20 cellular contexts compared by ENCODE assay signal in the genomic region with DNA sequence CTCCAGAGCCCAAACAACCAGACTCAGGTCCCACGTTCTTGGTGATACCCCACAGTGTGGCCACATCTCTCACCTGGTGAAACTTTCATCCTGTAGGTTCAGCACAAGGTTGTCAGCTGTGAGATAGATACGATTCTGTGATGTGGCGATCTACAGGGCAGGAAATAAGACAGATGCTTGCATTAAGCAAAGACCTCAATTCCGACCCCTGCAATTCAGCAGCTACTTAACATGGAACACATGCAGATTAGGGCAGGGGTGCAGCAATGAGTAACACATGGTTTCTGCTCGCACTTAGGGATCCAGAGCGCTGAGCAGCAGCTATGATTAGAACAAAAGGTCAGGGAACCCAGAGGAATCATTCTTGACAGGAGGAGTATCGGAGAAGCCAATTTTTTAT. TPM values are rescaled to one million over a fixed set of nuclear protein-coding genes. Genes with fewer than 3 reads are reported as not detected.
DNase-seq lines count a peak whose midpoint lies in the region; ATAC-seq and TF ChIP-seq lines count a peak whose summit lies in the region.
"Had no signal": no experiment of that assay in that cellular context is flagged by ENCODE, and none has a peak within 500 bp of the region (broad histone marks: within the 10 kb centered on the region; RNA-seq: fewer than 3 reads in every experiment).

No MANE protein-coding gene starts in this region.

- no peak for DNase-seq in CD4-positive, alpha-beta T cell
- DNase-seq in Jurkat, Clone E6-1 (ENCODE audit: low read depth, low spot score): peak; percentile 85
- no peak for DNase-seq in activated naive CD4-positive, alpha-beta T cell treated with anti-CD3 and anti-CD28 coated beads, Interleukin-2, amount 50 U/mL, for 72 hours (ENCODE audit: low spot score in 2 of 2)
- no peak for DNase-seq in naive thymus-derived CD4-positive, alpha-beta T cell
- DNase-seq in mucosa of descending colon (no peak), head of caudate nucleus (no peak), inferior parietal cortex (ENCODE audit: extremely low spot score) (no peak)
- DNase-seq: amygdala; CD4-positive, CD25-positive, alpha-beta regulatory T cell; H9; mesenchymal stem cell; NCI-H1105 treated with DMSO at 0.1 percent for 48 hours; NCI-H226 had no signal

- H3K4me1 ChIP-seq in naive thymus-derived CD4-positive, alpha-beta T cell (ENCODE audit: control insufficient read depth in 2 of 2, insufficient read depth in 2 of 2, low read length in 2 of 2): peaks cover 34 to 48% of the 10 kb centered on the region in 2 donors
- peaks cover 30% of the 10 kb centered on the region for H3K4me1 ChIP-seq in mucosa of descending colon (ENCODE audit: low read depth)

- H3K27me3 ChIP-seq in CD4-positive, alpha-beta T cell (ENCODE audit: control insufficient read depth, insufficient read depth, low read length): no peaks in the 10 kb centered on the region
- H3K27me3 ChIP-seq in naive thymus-derived CD4-positive, alpha-beta T cell (ENCODE audit: control insufficient read depth in 2 of 2, insufficient read depth in 2 of 2, low read length in 2 of 2): no peaks in the 10 kb centered on the region
- H3K27me3 ChIP-seq: pancreas had no signal

- no peaks in the 10 kb centered on the region for H3K9me3 ChIP-seq in CD4-positive, alpha-beta T cell (ENCODE audit: control insufficient read depth, low read length)
- no peaks in the 10 kb centered on the region for H3K9me3 ChIP-seq in naive thymus-derived CD4-positive, alpha-beta T cell (ENCODE audit: control insufficient read depth in 2 of 3, low read length in 3 of 3)
- no peaks in the 10 kb centered on the region for H3K9me3 ChIP-seq in mucosa of descending colon
- H3K9me3 ChIP-seq: pancreas had no signal

- peaks cover 62% of the 10 kb centered on the region for H3K36me3 Mint-ChIP-seq in CD4-positive, alpha-beta T cell (ENCODE audit: low read depth)
- H3K36me3 Mint-ChIP-seq in activated naive CD4-positive, alpha-beta T cell treated with anti-CD3 and anti-CD28 coated beads, Interleukin-2, amount 50 U/mL, for 72 hours: peaks cover 43 to 46% of the 10 kb centered on the region in 2 donors
- H3K36me3 Mint-ChIP-seq in naive thymus-derived CD4-positive, alpha-beta T cell: peaks cover 8 to 26% (median 17%) of the 10 kb centered on the region in 5 donors

- POLR2A ChIA-PET in CD4-positive, alpha-beta T cell (lab: Charles Lee): interaction anchor here (0.7 to 16.4 kb wide), 3 partner anchors 19 to 41 kb away, joined by 3 to 963 read pairs (median 3); partner anchors contain the start of genes C12orf57, PTPN6 and RNU7-1
- POLR2A ChIA-PET in naive thymus-derived CD4-positive, alpha-beta T cell (lab: Charles Lee): interaction anchor here (0.7 to 13.5 kb wide), 9 partner anchors 10 to 142 kb away, joined by 3 to 1270 read pairs (median 3); partner anchors contain the start of genes C12orf57, PTPN6, RNU7-1 and SPSB2

- H3K4me3 Mint-ChIP-seq in CD4-positive, alpha-beta T cell: peak overlapping the region; percentile 73
- H3K4me3 Mint-ChIP-seq in naive thymus-derived CD4-positive, alpha-beta T cell: peak overlapping the region in 1 of 10 donors; percentile 51

- peaks cover 53% of the 10 kb centered on the region for H3K4me1 Mint-ChIP-seq in CD4-positive, alpha-beta T cell (ENCODE audit: low read depth)
- H3K4me1 Mint-ChIP-seq in naive thymus-derived CD4-positive, alpha-beta T cell: peaks cover 29 to 54% (median 50%) of the 10 kb centered on the region in 7 donors

- H3K27ac Mint-ChIP-seq in CD4-positive, alpha-beta T cell: peak overlapping the region; percentile 58
- H3K27ac Mint-ChIP-seq in activated naive CD4-positive, alpha-beta T cell treated with anti-CD3 and anti-CD28 coated beads, Interleukin-2, amount 50 U/mL, for 72 hours: peak overlapping the region; percentile 89 to 93
- peak overlapping the region in 5 of 9 donors; percentile 55 to 95 (median 66) for H3K27ac Mint-ChIP-seq in naive thymus-derived CD4-positive, alpha-beta T cell

- no peak for TF ChIP-seq CTCF in CD4-positive, alpha-beta T cell (IDR thresholded peaks at IDR 0.05)
- TF ChIP-seq CTCF in mucosa of descending colon (IDR thresholded peaks at IDR 0.05): no peak

- CTCF ChIA-PET in CD4-positive, alpha-beta T cell (lab: Charles Lee): interaction anchor here (1.1 to 13.3 kb wide), 5 partner anchors 10 to 75 kb away, joined by 3 to 324 read pairs (median 4); partner anchors contain the start of genes C12orf57, PTPN6 and RNU7-1
- CTCF ChIA-PET in naive thymus-derived CD4-positive, alpha-beta T cell (lab: Charles Lee): interaction anchor here (0.7 to 11.1 kb wide), 8 partner anchors 19 to 147 kb away, joined by 3 to 460 read pairs (median 7); partner anchors contain the start of genes C12orf57, PTPN6, RNU7-1 and SPSB2

- intact Hi-C loops in CD4-positive, alpha-beta T cell (cut with DNase I, micrococcal nuclease): no loop called here
- intact Hi-C loops in naive thymus-derived CD4-positive, alpha-beta T cell (cut with micrococcal nuclease): no loop called here
- intact Hi-C loops in mucosa of descending colon (cut with DNase I, micrococcal nuclease): no loop called here
- intact Hi-C loops in head of caudate nucleus (cut with DNase I): no loop called here

- no peak overlapping the region for H3K27ac ChIP-seq in CD4-positive, alpha-beta T cell (ENCODE audit: low read depth, low read length)
- no peak overlapping the region for H3K27ac ChIP-seq in naive thymus-derived CD4-positive, alpha-beta T cell (ENCODE audit: low read depth, low read length)

- H3K36me3 ChIP-seq in naive thymus-derived CD4-positive, alpha-beta T cell (ENCODE audit: control insufficient read depth in 2 of 3, insufficient read depth in 3 of 3, low read length in 3 of 3): peaks cover 18 to 43% (median 26%) of the 10 kb centered on the region in 3 experiments
- no peaks in the 10 kb centered on the region for H3K36me3 ChIP-seq in mucosa of descending colon (ENCODE audit: low read depth)

- no peaks in the 10 kb centered on the region for H3K9me3 Mint-ChIP-seq in CD4-positive, alpha-beta T cell
- no peaks in the 10 kb centered on the region for H3K9me3 Mint-ChIP-seq in activated naive CD4-positive, alpha-beta T cell treated with anti-CD3 and anti-CD28 coated beads, Interleukin-2, amount 50 U/mL, for 72 hours
- H3K9me3 Mint-ChIP-seq in naive thymus-derived CD4-positive, alpha-beta T cell: no peaks in the 10 kb centered on the region
- H3K9me3 Mint-ChIP-seq: CD4-positive, CD25-positive, alpha-beta regulatory T cell; H9 had no signal

- no peaks in the 10 kb centered on the region for H3K27me3 Mint-ChIP-seq in CD4-positive, alpha-beta T cell
- no peaks in the 10 kb centered on the region for H3K27me3 Mint-ChIP-seq in naive thymus-derived CD4-positive, alpha-beta T cell
- H3K27me3 Mint-ChIP-seq: CD4-positive, CD25-positive, alpha-beta regulatory T cell had no signal

- no peak for ATAC-seq in CD4-positive, alpha-beta T cell (ENCODE audit: poor library complexity)
- ATAC-seq in activated naive CD4-positive, alpha-beta T cell treated with anti-CD3 and anti-CD28 coated beads, Interleukin-2, amount 50 U/mL, for 72 hours: no peak
- no peak for ATAC-seq in naive thymus-derived CD4-positive, alpha-beta T cell
- ATAC-seq in mucosa of descending colon: no peak
- no peak for ATAC-seq in GM21447 (IDR thresholded peaks at IDR 0.05; ENCODE audit: unreplicated experiment)
- ATAC-seq: GM12878, pancreas had no signal

- no peak overlapping the region for H3K4me3 ChIP-seq in Jurkat, Clone E6-1 (ENCODE audit: low read length)
- no peak overlapping the region for H3K4me3 ChIP-seq in naive thymus-derived CD4-positive, alpha-beta T cell (ENCODE audit: low read length)
- no peak overlapping the region for H3K4me3 ChIP-seq in mucosa of descending colon
- H3K4me3 ChIP-seq: GM12878, pancreas had no signal

RNA-seq across cellular contexts. Expression of gene PHB2, which starts 4.1 kb away (rescaled TPM):
- total RNA-seq in CD4-positive, alpha-beta T cell: 100 to 1,000 TPM; 138 to 147 TPM
- 292 TPM for polyA plus RNA-seq in Jurkat, Clone E6-1 (2012; ENCODE audit: insufficient read depth, insufficient read length)
- total RNA-seq in activated naive CD4-positive, alpha-beta T cell treated with anti-CD3 and anti-CD28 coated beads, Interleukin-2, amount 50 U/mL, for 72 hours: 100 to 1,000 TPM; 387 to 423 TPM
- 100 to 1,000 TPM; 132 to 209 (median 146) TPM for total RNA-seq in naive thymus-derived CD4-positive, alpha-beta T cell
- polyA plus RNA-seq in naive thymus-derived CD4-positive, alpha-beta T cell: 100 to 1,000 TPM; 113 to 121 TPM
- 100 to 1,000 TPM; 204 to 266 (median 209) TPM for total RNA-seq in mucosa of descending colon

RNA-seq across cellular contexts. Expression of gene EMG1, which starts 4.4 kb away (rescaled TPM):
- total RNA-seq in CD4-positive, alpha-beta T cell: 10 to 100 TPM; 33.9 to 34.8 TPM
- 149 TPM for polyA plus RNA-seq in Jurkat, Clone E6-1 (2012; ENCODE audit: insufficient read depth, insufficient read length)
- total RNA-seq in activated naive CD4-positive, alpha-beta T cell treated with anti-CD3 and anti-CD28 coated beads, Interleukin-2, amount 50 U/mL, for 72 hours: 10 to 100 TPM; 69.0 to 76.3 TPM
- 10 to 100 TPM; 25.7 to 69.5 (median 63.2) TPM for total RNA-seq in naive thymus-derived CD4-positive, alpha-beta T cell
- 10 to 100 TPM; 64.1 to 72.5 TPM for polyA plus RNA-seq in naive thymus-derived CD4-positive, alpha-beta T cell
- 10 to 100 TPM; 29.6 to 33.7 (median 33.4) TPM for total RNA-seq in mucosa of descending colon

RNA-seq across cellular contexts. Expression of gene PTPN6, which starts 15.2 kb away (rescaled TPM):
- 10 to 100 TPM; 79.0 to 83.5 TPM for total RNA-seq in CD4-positive, alpha-beta T cell
- polyA plus RNA-seq in Jurkat, Clone E6-1 (2012; ENCODE audit: insufficient read depth, insufficient read length): 609 TPM
- 100 to 1,000 TPM; 320 to 609 TPM for total RNA-seq in activated naive CD4-positive, alpha-beta T cell treated with anti-CD3 and anti-CD28 coated beads, Interleukin-2, amount 50 U/mL, for 72 hours
- total RNA-seq in naive thymus-derived CD4-positive, alpha-beta T cell: 100 to 1,000 TPM; 141 to 390 (median 242) TPM
- 100 to 1,000 TPM; 210 to 387 TPM for polyA plus RNA-seq in naive thymus-derived CD4-positive, alpha-beta T cell
- 10 to 100 TPM; 37.4 to 61.7 (median 51.7) TPM for total RNA-seq in mucosa of descending colon

RNA-seq across cellular contexts. Expression of gene C12orf57, which starts 22.5 kb away (rescaled TPM):
- 100 to 1,000 TPM; 305 to 311 TPM for total RNA-seq in CD4-positive, alpha-beta T cell
- 441 TPM for polyA plus RNA-seq in Jurkat, Clone E6-1 (2012; ENCODE audit: insufficient read depth, insufficient read length)
- 100 to 1,000 TPM; 229 to 609 TPM for total RNA-seq in activated naive CD4-positive, alpha-beta T cell treated with anti-CD3 and anti-CD28 coated beads, Interleukin-2, amount 50 U/mL, for 72 hours
- 100 to 1,000 TPM; 148 to 592 (median 362) TPM for total RNA-seq in naive thymus-derived CD4-positive, alpha-beta T cell
- polyA plus RNA-seq in naive thymus-derived CD4-positive, alpha-beta T cell: 100 to 1,000 TPM; 394 to 401 TPM
- total RNA-seq in mucosa of descending colon: 100 to 1,000 TPM; 113 to 175 (median 130) TPM

RNA-seq across cellular contexts. Expression of gene RNU7-1, which starts 22.7 kb away (rescaled TPM):
- not detected for total RNA-seq in CD4-positive, alpha-beta T cell
- polyA plus RNA-seq in Jurkat, Clone E6-1 (2012; ENCODE audit: insufficient read depth, insufficient read length): not detected
- not detected for total RNA-seq in activated naive CD4-positive, alpha-beta T cell treated with anti-CD3 and anti-CD28 coated beads, Interleukin-2, amount 50 U/mL, for 72 hours
- total RNA-seq in naive thymus-derived CD4-positive, alpha-beta T cell: not detected
- polyA plus RNA-seq in naive thymus-derived CD4-positive, alpha-beta T cell: not detected
- not detected for total RNA-seq in mucosa of descending colon
- total RNA-seq: CD4-positive, CD25-positive, alpha-beta regulatory T cell; chondrocyte; epithelial cell of proximal tubule; GM12878; H9; pancreas; subcutaneous adipose tissue had no signal
- polyA plus RNA-seq: CD4-positive, CD25-positive, alpha-beta regulatory T cell; GM12878; keratinocyte; pancreas had no signal
